In the genomic region with DNA sequence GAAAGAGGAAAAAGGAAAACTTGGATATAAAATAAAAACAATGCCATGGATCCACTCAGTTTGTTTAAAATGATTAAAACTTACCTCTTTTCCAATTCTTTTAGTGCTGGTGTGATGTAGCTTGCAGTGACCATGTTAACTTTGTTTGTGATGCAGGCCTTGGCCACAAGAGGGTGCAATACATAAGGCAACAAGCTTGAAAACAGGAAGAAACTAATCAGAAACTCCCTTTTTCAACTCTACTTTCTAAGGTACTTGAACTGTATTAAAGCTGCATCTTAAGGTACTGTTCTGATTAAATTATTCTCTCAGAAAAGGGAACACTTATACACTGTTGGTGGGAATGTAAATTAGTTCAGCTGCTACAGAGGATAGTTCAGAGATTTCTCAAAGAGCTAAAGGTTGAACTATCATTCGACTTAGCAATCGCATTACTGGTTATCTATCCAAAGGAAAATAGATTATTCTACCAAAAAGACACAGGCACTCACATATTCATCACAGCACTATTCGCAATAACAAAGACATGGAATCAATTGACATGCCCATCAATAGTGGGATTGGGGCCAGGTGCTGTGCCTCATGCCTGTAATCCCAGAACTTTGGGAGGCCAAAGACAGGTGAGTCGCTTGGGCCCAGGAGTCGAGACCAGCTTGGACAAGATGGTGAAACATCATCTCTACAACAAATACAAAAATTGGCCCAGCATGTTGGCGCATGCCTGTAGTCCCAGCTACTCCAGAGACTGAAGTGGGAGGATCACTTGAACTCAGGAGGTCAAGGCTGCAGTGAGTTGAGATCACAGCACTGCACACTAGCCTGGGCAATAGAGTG, we compare ENCODE assay signal across 8 cellular contexts. TPM values are rescaled to one million over a fixed set of nuclear protein-coding genes. Genes with fewer than 3 reads are reported as not detected.
DNase-seq lines count a peak whose midpoint lies in the region; ATAC-seq, FAIRE-seq and TF ChIP-seq lines count a peak whose summit lies in the region.

No MANE protein-coding gene starts in this region.

- H3K27ac Mint-ChIP-seq in T-helper 2 cell treated with Interferon-gamma antibody and Interleukin-4, amounts not matched to agents 5 μg/mL and 100 μg/mL, for 36 hours, result no peak overlapping the region
- no peak overlapping the region for H3K27ac Mint-ChIP-seq in MCF 10A (ENCODE audit: low read depth, unreplicated experiment)

- dilution Hi-C loops in keratinocyte (cut with MboI; ENCODE audit: extremely low pct_ligation_motif_present, low sequenced_read_pairs), result no loop called here

- ATAC-seq in GM18502 (IDR thresholded peaks at IDR 0.05; ENCODE audit: poor library complexity, unreplicated experiment) (peak; percentile 98), HG02938 (IDR thresholded peaks at IDR 0.05; ENCODE audit: unreplicated experiment) (peak; percentile 98)

- no peaks in the 10 kb centered on the region for H3K36me3 Mint-ChIP-seq in T-helper 2 cell treated with Interferon-gamma antibody and Interleukin-4, amounts not matched to agents 5 μg/mL and 100 μg/mL, for 36 hours (ENCODE audit: low read depth)
- H3K36me3 Mint-ChIP-seq in MCF 10A (ENCODE audit: insufficient read depth, unreplicated experiment), result no peaks in the 10 kb centered on the region

- H3K4me3 Mint-ChIP-seq in T-helper 2 cell treated with Interferon-gamma antibody and Interleukin-4, amounts not matched to agents 5 μg/mL and 100 μg/mL, for 36 hours, result no peak overlapping the region
- H3K4me3 Mint-ChIP-seq in MCF 10A (ENCODE audit: unreplicated experiment), result no peak overlapping the region

- no peaks in the 10 kb centered on the region for H3K27me3 Mint-ChIP-seq in T-helper 2 cell treated with Interferon-gamma antibody and Interleukin-4, amounts not matched to agents 5 μg/mL and 100 μg/mL, for 36 hours (ENCODE audit: low read depth)
- no peaks in the 10 kb centered on the region for H3K27me3 Mint-ChIP-seq in MCF 10A (ENCODE audit: insufficient read depth, unreplicated experiment)

- H3K79me2 ChIP-seq in ACC112 (ENCODE audit: control insufficient read depth, insufficient read depth, low read length, unreplicated experiment), result no peaks in the 10 kb centered on the region
- no peaks in the 10 kb centered on the region for H3K79me2 ChIP-seq in keratinocyte (ENCODE audit: control insufficient read depth, insufficient read depth, low read length)

- H3K36me3 ChIP-seq in ACC112 (ENCODE audit: insufficient read depth, low read length), result 0 out of 2 replicates have a peak, but pooled peaks cover under 1% of the 10 kb centered on the region
- no peaks in the 10 kb centered on the region for H3K36me3 ChIP-seq in keratinocyte (ENCODE audit: control insufficient read depth in 2 of 2, extremely low read depth in 1 of 2, insufficient read depth in 2 of 2, low read length in 2 of 2)

- H3K27ac ChIP-seq in ACC112 (ENCODE audit: low read depth, low read length) (no peak overlapping the region), keratinocyte (ENCODE audit: control insufficient read depth, insufficient read depth, low read length) (no peak overlapping the region)

- peak; percentile 73 for TF ChIP-seq CTCF in MCF 10A (IDR thresholded peaks at IDR 0.05; ENCODE audit: unreplicated experiment)
- TF ChIP-seq CTCF in keratinocyte (optimal IDR thresholded peaks at IDR 0.05 in 1 of 3, IDR thresholded peaks at IDR 0.05 in 1 of 3, conservative IDR thresholded peaks at IDR 0.05 in 1 of 3; ENCODE audit: extremely low read depth in 1 of 3, insufficient read depth in 2 of 3, low read length in 3 of 3), result peak; percentile 61 to 78 (median 73)

- no peaks in the 10 kb centered on the region for H3K9me3 ChIP-seq in keratinocyte (ENCODE audit: control insufficient read depth, low read depth, low read length)

- H3K9me3 Mint-ChIP-seq in T-helper 2 cell treated with Interferon-gamma antibody and Interleukin-4, amounts not matched to agents 5 μg/mL and 100 μg/mL, for 36 hours, result no peaks in the 10 kb centered on the region
- H3K9me3 Mint-ChIP-seq in MCF 10A (ENCODE audit: unreplicated experiment), result no peaks in the 10 kb centered on the region

- H2AFZ ChIP-seq in ACC112 (ENCODE audit: low read length, unreplicated experiment) (peak overlapping the region; percentile 75), keratinocyte (ENCODE audit: control insufficient read depth, low read length) (no peak overlapping the region)

- POLR2A ChIA-PET in MCF 10A (lab: Yijun Ruan, JAX), result interaction anchor here (1.0 to 1.2 kb wide), 4 partner anchors 30 to 440 kb away, joined by 3 to 4 read pairs (median 3); a partner anchor contains a TSS

- no peak overlapping the region for H3K4me2 ChIP-seq in keratinocyte (ENCODE audit: control insufficient read depth, extremely low read depth, insufficient read depth, low read depth, low read length)

- no peaks in the 10 kb centered on the region for H3K27me3 ChIP-seq in ACC112 (ENCODE audit: insufficient read depth, low read length)
- no peaks in the 10 kb centered on the region for H3K27me3 ChIP-seq in keratinocyte (ENCODE audit: control insufficient read depth, extremely low read depth, insufficient read depth, low read length)

- intact Hi-C loops in MCF 10A (cut with micrococcal nuclease), result loop anchor here (1.0 to 5.0 kb wide), 2 partner anchors 124 to 435 kb away; no protein-coding TSS in a partner anchor

- H4K20me1 ChIP-seq in keratinocyte (ENCODE audit: control insufficient read depth, extremely low read depth, insufficient read depth, low read length), result no peaks in the 10 kb centered on the region

- H3K9ac ChIP-seq in keratinocyte (ENCODE audit: control insufficient read depth, extremely low read depth, insufficient read depth, low read length), result no peak overlapping the region

- no peaks in the 10 kb centered on the region for H3K4me1 Mint-ChIP-seq in T-helper 2 cell treated with Interferon-gamma antibody and Interleukin-4, amounts not matched to agents 5 μg/mL and 100 μg/mL, for 36 hours (ENCODE audit: low read depth)
- no peaks in the 10 kb centered on the region for H3K4me1 Mint-ChIP-seq in MCF 10A (ENCODE audit: insufficient read depth, unreplicated experiment)

- peak; percentile 24 for DNase-seq in NCI-H1436 treated with DMSO at 0.1 percent for 48 hours (lab: John Stamatoyannopoulos, UW)
- peak; percentile 33 for DNase-seq in T-helper 2 cell treated with Interferon-gamma antibody and Interleukin-4, amounts not matched to agents 5 μg/mL and 100 μg/mL, for 36 hours (ENCODE audit: low spot score)
- DNase-seq in MCF 10A (ENCODE audit: unreplicated experiment), result peak; percentile 75
- peak; percentile 73 for DNase-seq in keratinocyte (ENCODE audit: low read depth, low spot score)
- peak; percentile 43 to 66 for DNase-seq in stimulated activated CD4-positive, alpha-beta T cell treated with anti-CD3 and anti-CD28 coated beads, Interleukin-2, amount 100 ng/mL, for 24 hours

- no TSS peak for BruUV-seq in MCF 10A (replicated peaks; lab: Mats Ljungman, UMichigan)

- H3K4me1 ChIP-seq in ACC112 (ENCODE audit: control insufficient read depth, insufficient read depth, low read length, unreplicated experiment) (no peaks in the 10 kb centered on the region), keratinocyte (ENCODE audit: control insufficient read depth, extremely low read depth, insufficient read depth, low read length) (peaks cover 5% of the 10 kb centered on the region)

- H3K4me3 ChIP-seq in ACC112 (ENCODE audit: low read depth, low read length) (no peak overlapping the region), keratinocyte (ENCODE audit: control insufficient read depth in 2 of 3, extremely low read depth in 1 of 3, insufficient read depth in 2 of 3, low read depth in 1 of 3, low read length in 3 of 3) (no peak overlapping the region)

- FAIRE-seq in keratinocyte (lab: Jason Lieb, UNC), result peak; percentile 88

- CTCF ChIA-PET in MCF 10A (lab: Yijun Ruan, JAX), result interaction anchor here (0.6 to 3.1 kb wide), 43 partner anchors 9 to 1653 kb away, joined by 3 to 39 read pairs (median 4); a partner anchor contains a TSS

- H3K9me1 ChIP-seq in keratinocyte (ENCODE audit: control insufficient read depth, extremely low read depth, insufficient read depth, low read length), result no peaks in the 10 kb centered on the region

RNA-seq across cellular contexts. Expression of a gene that starts 50.9 kb away (rescaled TPM):
- 15.6 and 18.4 TPM in 2 replicates for total RNA-seq in MCF 10A (2022)
- polyA plus RNA-seq in keratinocyte, result 5.8 to 10.3 TPM (median 6.8 TPM) in 3 replicates
- 4.4 TPM for polyA plus RNA-seq in keratinocyte (2011; ENCODE audit: low read depth)
- polyA plus RNA-seq in keratinocyte (2011; cell fraction: cytosol; rRNA removed), result 1.6 and 2.1 TPM in 2 replicates
- 17.3 and 18.8 TPM in 2 replicates for polyA plus RNA-seq in keratinocyte (2011; cell fraction: nucleus; rRNA removed)
- polyA plus RNA-seq in keratinocyte (2012; ENCODE audit: low replicate concordance), result 2.3 and 9.2 TPM in 2 replicates
- polyA minus RNA-seq in keratinocyte, result 8.4 to 21.4 TPM (median 9.5 TPM) in 3 replicates
- polyA minus RNA-seq in keratinocyte (2011; cell fraction: cytosol; rRNA and poly(A)+ RNA removed), result 3.5 TPM
- polyA minus RNA-seq in keratinocyte (2011; cell fraction: nucleus; rRNA and poly(A)+ RNA removed), result 16.6 and 29.6 TPM in 2 replicates

Comparison
In these comparisons a context has a peak if more than half of its experiments do, and no peak if none do; other contexts are left out.
1. DNase-seq: peak in every context shown above with its lines; median percentile 75 in MCF 10A; 73 in keratinocyte; 54 in stimulated activated CD4-positive, alpha-beta T cell treated with anti-CD3 and anti-CD28 coated beads, Interleukin-2, amount 100 ng/mL, for 24 hours; 33 in T-helper 2 cell treated with Interferon-gamma antibody and Interleukin-4, amounts not matched to agents 5 μg/mL and 100 μg/mL, for 36 hours; 24 in NCI-H1436 treated with DMSO at 0.1 percent for 48 hours.